8 cellular contexts compared by ENCODE assay signal in genomic region chr7:149147072-149147729, GRCh38. TPM values are rescaled to one million over a fixed set of nuclear protein-coding genes. Genes with fewer than 3 reads are reported as not detected.
DNase-seq lines count a peak whose midpoint lies in the region; ATAC-seq and TF ChIP-seq lines count a peak whose summit lies in the region.

Gene ZNF398 (plus strand): TSS chr7:149147453. CDS start chr7:149147743, 290 bp downstream.

- no TSS peak for BruUV-seq in PC-9 (replicated peaks; lab: Mats Ljungman, UMichigan)

- CTCF ChIA-PET in PC-9 (lab: Charles Lee), result interaction anchor here (0.6 to 1.9 kb wide), 4 partner anchors 21 to 146 kb away, joined by 3 to 10 read pairs (median 7); partner anchors contain the start of gene ZNF425

- ATAC-seq in GM21381 (IDR thresholded peaks at IDR 0.05; ENCODE audit: unreplicated experiment), result peak; percentile 75
- peak; percentile 88 for ATAC-seq in stimulated activated effector memory CD8-positive, alpha-beta T cell treated with anti-CD3 and anti-CD28 coated beads, Interleukin-12 subunit alpha, Interleukin-12 subunit beta, amount 100 ng/mL, for 72 hours

- H3K27me3 Mint-ChIP-seq in activated T-cell treated with anti-CD3 and anti-CD28 coated beads, Interleukin-2, amount 50 U/mL, for 24 hours, result no peaks in the 10 kb centered on the region

- H3K9me3 ChIP-seq in PC-9 (ENCODE audit: insufficient read depth, low read depth) (no peaks in the 10 kb centered on the region), esophagus (ENCODE audit: control insufficient read depth in 2 of 2, insufficient read depth in 1 of 2, low read depth in 1 of 2, low read length in 1 of 2) (no peaks in the 10 kb centered on the region), muscle layer of duodenum (ENCODE audit: control insufficient read depth in 1 of 2, low read length in 2 of 2) (no peaks in the 10 kb centered on the region)

- 0 to 1% methylated on average over 65 to 78 of the region's 78 CpGs for whole genome bisulfite sequencing in esophagus, 2 donors

- H3K4me3 ChIP-seq in PC-9 (peak within 1 kb of the TSS; percentile 98), esophagus (ENCODE audit: low read depth in 1 of 2, low read length in 2 of 2) (peak within 1 kb of the TSS; percentile 90 to 98), muscle layer of duodenum (ENCODE audit: low read depth in 1 of 2, low read length in 2 of 2) (peak within 1 kb of the TSS; percentile 79 to 87)

- TF ChIP-seq CTCF in PC-9 (conservative IDR thresholded peaks at IDR 0.05), result peak; percentile 76

- H3K36me3 ChIP-seq in PC-9 (ENCODE audit: low read depth) (no peaks in the 10 kb centered on the region), esophagus (ENCODE audit: control insufficient read depth in 2 of 2, insufficient read depth in 2 of 2, low read length in 1 of 2) (no peaks in the 10 kb centered on the region), muscle layer of duodenum (ENCODE audit: control insufficient read depth in 1 of 2, insufficient read depth in 2 of 2, low read length in 2 of 2) (no peaks in the 10 kb centered on the region)

- H3K9me3 Mint-ChIP-seq in activated T-cell treated with anti-CD3 and anti-CD28 coated beads, Interleukin-2, amount 50 U/mL, for 24 hours, result no peaks in the 10 kb centered on the region
- no peaks in the 10 kb centered on the region for H3K9me3 Mint-ChIP-seq in stimulated activated effector memory CD8-positive, alpha-beta T cell treated with anti-CD3 and anti-CD28 coated beads, Interleukin-12 subunit alpha, Interleukin-12 subunit beta, amount 100 ng/mL, for 72 hours

- no peaks in the 10 kb centered on the region for H3K9me2 ChIP-seq in PC-9 (ENCODE audit: insufficient read depth)

- intact Hi-C loops in PC-9 (cut with micrococcal nuclease; ENCODE audit: unreplicated experiment), result loop anchor here (1.0 to 5.0 kb wide), 5 partner anchors 21 to 210 kb away; partner anchors contain the start of genes ZNF282 and ZNF425

- peak within 1 kb of the TSS; percentile 97 for H3K27ac Mint-ChIP-seq in activated T-cell treated with anti-CD3 and anti-CD28 coated beads, Interleukin-2, amount 50 U/mL, for 24 hours
- H3K27ac Mint-ChIP-seq in stimulated activated effector memory CD8-positive, alpha-beta T cell treated with anti-CD3 and anti-CD28 coated beads, Interleukin-12 subunit alpha, Interleukin-12 subunit beta, amount 100 ng/mL, for 72 hours, result peak within 1 kb of the TSS; percentile 95

- peak within 1 kb of the TSS; percentile 95 for H3K4me3 Mint-ChIP-seq in activated T-cell treated with anti-CD3 and anti-CD28 coated beads, Interleukin-2, amount 50 U/mL, for 24 hours
- H3K4me3 Mint-ChIP-seq in stimulated activated effector memory CD8-positive, alpha-beta T cell treated with anti-CD3 and anti-CD28 coated beads, Interleukin-12 subunit alpha, Interleukin-12 subunit beta, amount 100 ng/mL, for 72 hours, result peak within 1 kb of the TSS; percentile 84

- H3F3A ChIP-seq in PC-9 (ENCODE audit: insufficient read depth, low read depth), result peaks cover 45% of the 10 kb centered on the region

- no peaks in the 10 kb centered on the region for H4K20me1 ChIP-seq in PC-9 (ENCODE audit: insufficient read depth)

- H3K36me3 Mint-ChIP-seq in activated T-cell treated with anti-CD3 and anti-CD28 coated beads, Interleukin-2, amount 50 U/mL, for 24 hours (ENCODE audit: low read depth), result peaks cover 37% of the 10 kb centered on the region
- peaks cover 21% of the 10 kb centered on the region for H3K36me3 Mint-ChIP-seq in stimulated activated effector memory CD8-positive, alpha-beta T cell treated with anti-CD3 and anti-CD28 coated beads, Interleukin-12 subunit alpha, Interleukin-12 subunit beta, amount 100 ng/mL, for 72 hours

- DNase-seq in DMS114 treated with DMSO at 0.1 percent for 48 hours (lab: John Stamatoyannopoulos, UW; ENCODE audit: unreplicated experiment), result peak; percentile 54
- peak in 71 of 76 experiments; percentile 13 to 86 (median 64) for DNase-seq in HUDEP-2 (lab: John Stamatoyannopoulos, UW; ENCODE audit: unreplicated experiment in 76 of 76)
- peak; percentile 53 to 78 for DNase-seq in PC-9
- peak; percentile 90 for DNase-seq in activated T-cell treated with anti-CD3 and anti-CD28 coated beads, Interleukin-2, amount 50 U/mL, for 24 hours
- peak; percentile 81 to 87 for DNase-seq in stimulated activated effector memory CD8-positive, alpha-beta T cell treated with anti-CD3 and anti-CD28 coated beads, Interleukin-12 subunit alpha, Interleukin-12 subunit beta, amount 100 ng/mL, for 72 hours (ENCODE audit: low spot score in 2 of 2)

- POLR2A ChIA-PET in PC-9 (lab: Charles Lee; ENCODE audit: unreplicated experiment), result interaction anchor here (0.7 to 0.9 kb wide), 2 partner anchors 48 to 138 kb away, joined by 3 read pairs; partner anchors contain the start of gene ZNF282

- H3K4me1 ChIP-seq in PC-9 (replicated peaks; ENCODE audit: insufficient read depth) (peaks cover 51% of the 10 kb centered on the region), esophagus (ENCODE audit: control insufficient read depth in 2 of 2, insufficient read depth in 2 of 2, low read length in 1 of 2) (peaks cover 2 to 7% of the 10 kb centered on the region in 2 donors), muscle layer of duodenum (ENCODE audit: control insufficient read depth in 1 of 2, insufficient read depth in 2 of 2, low read length in 2 of 2) (peaks cover 0 to 5% of the 10 kb centered on the region in 2 donors)

- H2AFZ ChIP-seq in PC-9, result peak within 1 kb of the TSS; percentile 94

- peak within 1 kb of the TSS; percentile 92 for H3K4me2 ChIP-seq in PC-9

- H3K27ac ChIP-seq in PC-9 (peak within 1 kb of the TSS; percentile 95), esophagus (ENCODE audit: low read depth in 2 of 2, low read length in 1 of 2) (peak within 1 kb of the TSS; percentile 93 to 96), muscle layer of duodenum (ENCODE audit: low read length) (peak within 1 kb of the TSS; percentile 73)

- H3K79me2 ChIP-seq in PC-9 (ENCODE audit: low read depth), result peaks cover 45% of the 10 kb centered on the region

- H3K27me3 ChIP-seq in PC-9 (ENCODE audit: insufficient read depth, low read depth) (no peaks in the 10 kb centered on the region), esophagus (ENCODE audit: control insufficient read depth in 1 of 2, insufficient read depth in 2 of 2, low read length in 2 of 2) (no peaks in the 10 kb centered on the region), muscle layer of duodenum (ENCODE audit: low read depth, low read length) (no peaks in the 10 kb centered on the region)

- peaks cover 38% of the 10 kb centered on the region for H3K4me1 Mint-ChIP-seq in activated T-cell treated with anti-CD3 and anti-CD28 coated beads, Interleukin-2, amount 50 U/mL, for 24 hours (ENCODE audit: low read depth)
- peaks cover 25% of the 10 kb centered on the region for H3K4me1 Mint-ChIP-seq in stimulated activated effector memory CD8-positive, alpha-beta T cell treated with anti-CD3 and anti-CD28 coated beads, Interleukin-12 subunit alpha, Interleukin-12 subunit beta, amount 100 ng/mL, for 72 hours

RNA-seq across cellular contexts. Expression of gene ZNF398, which starts in this region (rescaled TPM):
- 10.8 and 11.7 TPM in 2 replicates for total RNA-seq in PC-9 (2021)
- polyA plus RNA-seq in esophagus, result 1 to 10 TPM; 3.7 to 4.5 TPM

Comparison
In these comparisons a context has a peak if more than half of its experiments do, and no peak if none do; other contexts are left out.
1. Peak in every context shown above with its lines: DNase-seq, ATAC-seq, H3K4me3 ChIP-seq and H3K27ac ChIP-seq.